8 cellular contexts compared by ENCODE assay signal in genomic region chr6:44265843-44266233, GRCh38. TPM values are rescaled to one million over a fixed set of nuclear protein-coding genes. Genes with fewer than 3 reads are reported as not detected.
A peak's percentile ranks its signal among the peaks of the same experiment; 100 is the strongest.
DNase-seq lines count a peak whose midpoint lies in the region; ATAC-seq and TF ChIP-seq lines count a peak whose summit lies in the region.

No MANE protein-coding gene starts in this region.

- H2AFZ ChIP-seq in GM23248, result no peak overlapping the region

- peaks cover 20% of the 10 kb centered on the region for H3K4me1 ChIP-seq in GM23248 (ENCODE audit: insufficient read depth)
- H3K4me1 ChIP-seq in RWPE2 (ENCODE audit: insufficient read depth, poor library complexity, severe bottlenecking), result peaks cover 18% of the 10 kb centered on the region

- in situ Hi-C loops in GM23248 (cut with MboI), result no loop called here

- H3K4me2 ChIP-seq in GM23248 (ENCODE audit: unreplicated experiment), result peak overlapping the region; percentile 6

- 81% methylated on average over 14 of the region's 14 CpGs for WGBS in GM23248 (ENCODE audit: low coverage in 1 of 2, low lambda C conversion rate in 2 of 2, missing lambda C conversion rate in 2 of 2), 2 experiments

- H3K79me2 ChIP-seq in GM23248 (ENCODE audit: insufficient read depth), result peaks cover 23% of the 10 kb centered on the region

- TF ChIP-seq CTCF in RWPE2 (IDR thresholded peaks at IDR 0.05; ENCODE audit: poor library complexity, severe bottlenecking) (no peak), fibroblast of the aortic adventitia (IDR thresholded peaks at IDR 0.05; ENCODE audit: insufficient read depth, low read length) (no peak)

- no peaks in the 10 kb centered on the region for H3F3A ChIP-seq in GM23248 (ENCODE audit: insufficient read depth)

- H3K9me3 ChIP-seq in GM23248 (ENCODE audit: low read depth), result no peaks in the 10 kb centered on the region
- no peaks in the 10 kb centered on the region for H3K9me3 ChIP-seq in RWPE2 (ENCODE audit: severe bottlenecking)

- H3K9ac ChIP-seq in GM23248, result no peak overlapping the region

- DNase-seq in GM23248, result no peak
- no peak for DNase-seq in RWPE2 (ENCODE audit: low spot score)
- DNase-seq in fibroblast of the aortic adventitia (ENCODE audit: low read depth), result no peak
- no peak for DNase-seq in NCI-H345 treated with DMSO at 0.1 percent for 48 hours (lab: John Stamatoyannopoulos, UW; ENCODE audit: unreplicated experiment)
- DNase-seq in SKM-1 (lab: John Stamatoyannopoulos, UW; ENCODE audit: unreplicated experiment), result no peak
- no peak for DNase-seq in Kasumi-1 (lab: John Stamatoyannopoulos, UW)
- DNase-seq in stimulated activated CD4-positive, alpha-beta T cell treated with anti-CD3 and anti-CD28 coated beads, Interleukin-4, amount 100 ng/mL, for 24 hours, result no peak

- no peaks in the 10 kb centered on the region for H4K20me1 ChIP-seq in GM23248 (ENCODE audit: insufficient read depth)

- H3K4me3 ChIP-seq in GM23248, result peak overlapping the region; percentile 87
- H3K4me3 ChIP-seq in RWPE2 (ENCODE audit: severe bottlenecking), result peak overlapping the region; percentile 69
- H3K4me3 ChIP-seq in fibroblast of the aortic adventitia (ENCODE audit: low read depth, low read length), result peak overlapping the region; percentile 22
- peak overlapping the region in 6 of 7 experiments; percentile 60 to 97 (median 84) for H3K4me3 ChIP-seq in skin epidermis

- no peak overlapping the region for H3K27ac ChIP-seq in GM23248
- no peak overlapping the region for H3K27ac ChIP-seq in RWPE2 (ENCODE audit: poor library complexity, severe bottlenecking)
- H3K27ac ChIP-seq in skin epidermis, result peak overlapping the region in 11 of 21 experiments; percentile 55 to 97 (median 88)

- no peaks in the 10 kb centered on the region for H3K9me2 ChIP-seq in GM23248 (ENCODE audit: insufficient read depth)

- H3K27me3 ChIP-seq in GM23248 (replicated peaks; ENCODE audit: insufficient read depth) (peaks cover 20% of the 10 kb centered on the region), RWPE2 (ENCODE audit: insufficient read depth, poor library complexity, severe bottlenecking) (peaks cover 9% of the 10 kb centered on the region)

- H3K36me3 ChIP-seq in GM23248 (ENCODE audit: low read depth) (no peaks in the 10 kb centered on the region), RWPE2 (ENCODE audit: low read depth) (no peaks in the 10 kb centered on the region)

- ATAC-seq in RWPE2 (ENCODE audit: low read depth), result no peak

RNA-seq across cellular contexts. Expression of gene NFKBIE, which starts 0.5 kb away (rescaled TPM):
- total RNA-seq in GM23248 (2014; rRNA removed; shearing (Covaris generic)), result 2.3 and 6.3 TPM in 2 replicates
- 3.5 and 4.5 TPM in 2 replicates for polyA plus RNA-seq in GM23248 (2016; fragmentation: Nextera tagmentation; extraction: Ambion mirVana)
- total RNA-seq in fibroblast of the aortic adventitia (ENCODE audit: low replicate concordance), result 5.4 and 74.7 TPM in 2 replicates

RNA-seq across cellular contexts. Expression of gene TMEM151B, which starts 4.4 kb away (rescaled TPM):
- not detected in 2 replicates for total RNA-seq in GM23248 (2014; rRNA removed; shearing (Covaris generic))
- not detected in 2 replicates for polyA plus RNA-seq in GM23248 (2016; fragmentation: Nextera tagmentation; extraction: Ambion mirVana)
- total RNA-seq in fibroblast of the aortic adventitia (ENCODE audit: low replicate concordance), result not detected in 2 replicates

RNA-seq across cellular contexts. Expression of gene SLC35B2, which starts 8.5 kb away (rescaled TPM):
- 106 and 114 TPM in 2 replicates for total RNA-seq in GM23248 (2014; rRNA removed; shearing (Covaris generic))
- 101 and 103 TPM in 2 replicates for polyA plus RNA-seq in GM23248 (2016; fragmentation: Nextera tagmentation; extraction: Ambion mirVana)
- total RNA-seq in fibroblast of the aortic adventitia (ENCODE audit: low replicate concordance), result 56.4 and 60.8 TPM in 2 replicates

RNA-seq across cellular contexts. Expression of gene HSP90AB1, which starts 18.9 kb away (rescaled TPM):
- total RNA-seq in GM23248 (2014; rRNA removed; shearing (Covaris generic)), result 686 and 732 TPM in 2 replicates
- 392 and 395 TPM in 2 replicates for polyA plus RNA-seq in GM23248 (2016; fragmentation: Nextera tagmentation; extraction: Ambion mirVana)
- total RNA-seq in fibroblast of the aortic adventitia (ENCODE audit: low replicate concordance), result 797 and 832 TPM in 2 replicates

RNA-seq across cellular contexts. Expression of gene SLC29A1, which starts 42.4 kb away (rescaled TPM):
- 12.2 and 17.1 TPM in 2 replicates for total RNA-seq in GM23248 (2014; rRNA removed; shearing (Covaris generic))
- polyA plus RNA-seq in GM23248 (2016; fragmentation: Nextera tagmentation; extraction: Ambion mirVana), result 18.4 and 19.2 TPM in 2 replicates
- 5.2 and 23.6 TPM in 2 replicates for total RNA-seq in fibroblast of the aortic adventitia (ENCODE audit: low replicate concordance)

Comparison
In these comparisons a context has a peak if more than half of its experiments do, and no peak if none do; other contexts are left out.
1. H3K27ac ChIP-seq: peak in skin epidermis (11 of 21); none in GM23248 (single experiment) and RWPE2 (single experiment).
2. H3K4me3 ChIP-seq: peak in every context shown above with its lines; median percentile 87 in GM23248; 84 in skin epidermis; 69 in RWPE2; 22 in fibroblast of the aortic adventitia.